In genomic region chr11:133706925-133707794, GRCh38 we compare ENCODE assay signal across 3 cellular contexts.
TF ChIP-seq lines count a peak whose summit lies in the region.

No MANE protein-coding gene starts in this region.

TF ChIP-seq in HepG2, 621 proteins besides CTCF, POLR2A, EP300 and RAD21 (continues in another document):
- TF ChIP-seq SALL2 (CRISPR knock-in tag; IDR thresholded peaks at IDR 0.05) (no peak), TAF1 (CRISPR knock-in tag; IDR thresholded peaks at IDR 0.05) (no peak), PCBP2 (optimal IDR thresholded peaks at IDR 0.05; ENCODE audit: low read depth, low read length, poor library complexity, severe bottlenecking) (peak; percentile 85), ZNF724P (CRISPR knock-in tag; IDR thresholded peaks at IDR 0.05; ENCODE audit: borderline replicate concordance) (no peak), ZBTB10 (CRISPR knock-in tag; IDR thresholded peaks at IDR 0.05; ENCODE audit: borderline replicate concordance) (no peak), HNRNPK (IDR thresholded peaks at IDR 0.05; ENCODE audit: low read depth, low read length, poor library complexity, severe bottlenecking) (peak; percentile 7), ZHX1 (CRISPR knock-in tag; IDR thresholded peaks at IDR 0.05; ENCODE audit: low read depth) (no peak), PRMT3 (CRISPR knock-in tag; IDR thresholded peaks at IDR 0.05; ENCODE audit: borderline replicate concordance, low read depth) (no peak), NRL (CRISPR knock-in tag; IDR thresholded peaks at IDR 0.05; ENCODE audit: borderline replicate concordance) (no peak), ZNF530 (CRISPR knock-in tag; IDR thresholded peaks at IDR 0.05; ENCODE audit: low read depth) (no peak)
- TF ChIP-seq, protein P1, sequence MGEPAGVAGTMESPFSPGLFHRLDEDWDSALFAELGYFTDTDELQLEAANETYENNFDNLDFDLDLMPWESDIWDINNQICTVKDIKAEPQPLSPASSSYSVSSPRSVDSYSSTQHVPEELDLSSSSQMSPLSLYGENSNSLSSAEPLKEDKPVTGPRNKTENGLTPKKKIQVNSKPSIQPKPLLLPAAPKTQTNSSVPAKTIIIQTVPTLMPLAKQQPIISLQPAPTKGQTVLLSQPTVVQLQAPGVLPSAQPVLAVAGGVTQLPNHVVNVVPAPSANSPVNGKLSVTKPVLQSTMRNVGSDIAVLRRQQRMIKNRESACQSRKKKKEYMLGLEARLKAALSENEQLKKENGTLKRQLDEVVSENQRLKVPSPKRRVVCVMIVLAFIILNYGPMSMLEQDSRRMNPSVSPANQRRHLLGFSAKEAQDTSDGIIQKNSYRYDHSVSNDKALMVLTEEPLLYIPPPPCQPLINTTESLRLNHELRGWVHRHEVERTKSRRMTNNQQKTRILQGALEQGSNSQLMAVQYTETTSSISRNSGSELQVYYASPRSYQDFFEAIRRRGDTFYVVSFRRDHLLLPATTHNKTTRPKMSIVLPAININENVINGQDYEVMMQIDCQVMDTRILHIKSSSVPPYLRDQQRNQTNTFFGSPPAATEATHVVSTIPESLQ (CRISPR knock-in tag; conservative IDR thresholded peaks at IDR 0.05), result no peak

TF ChIP-seq in GM12878, 131 proteins besides CTCF, POLR2A, EP300 and RAD21:
- TF ChIP-seq IRF3 (IDR thresholded peaks at IDR 0.05), result no peak
- TF ChIP-seq DPF2 (IDR thresholded peaks at IDR 0.05), result no peak
- TF ChIP-seq SUZ12 (IDR thresholded peaks at IDR 0.05; ENCODE audit: unreplicated experiment), result peak; percentile 46
- TF ChIP-seq HDAC2 (IDR thresholded peaks at IDR 0.05), result no peak
- no peak for TF ChIP-seq BCL11A (IDR thresholded peaks at IDR 0.05; ENCODE audit: low read depth, low read length)

TF ChIP-seq in H1, 55 proteins besides CTCF, POLR2A, EP300 and RAD21:
- TF ChIP-seq NANOG (IDR thresholded peaks at IDR 0.05; ENCODE audit: insufficient read depth, low read depth, low read length, poor library complexity, severe bottlenecking) (no peak), CBX8 (IDR thresholded peaks at IDR 0.05; ENCODE audit: borderline replicate concordance, low read depth, low read length) (no peak), POU5F1 (IDR thresholded peaks at IDR 0.05; ENCODE audit: low read depth, low read length) (no peak), ZNF274 (IDR thresholded peaks at IDR 0.05; ENCODE audit: borderline replicate concordance, extremely low read depth, low read length) (no peak), GTF2F1 (IDR thresholded peaks at IDR 0.05; ENCODE audit: borderline replicate concordance, low read depth, low read length) (no peak), KDM5A (IDR thresholded peaks at IDR 0.05; ENCODE audit: low read length) (no peak), MAFK (IDR thresholded peaks at IDR 0.05; ENCODE audit: low read depth, low read length) (no peak), ATF3 (IDR thresholded peaks at IDR 0.05; ENCODE audit: insufficient read depth, low read depth, low read length) (no peak), CHD7 (IDR thresholded peaks at IDR 0.05; ENCODE audit: insufficient replicate concordance, low read length) (no peak), TEAD4 (IDR thresholded peaks at IDR 0.05; ENCODE audit: low read depth, low read length) (no peak), EZH2 (IDR thresholded peaks at IDR 0.05; ENCODE audit: low read depth, low read length, severe bottlenecking) (no peak)
- TF ChIP-seq, protein P2, sequence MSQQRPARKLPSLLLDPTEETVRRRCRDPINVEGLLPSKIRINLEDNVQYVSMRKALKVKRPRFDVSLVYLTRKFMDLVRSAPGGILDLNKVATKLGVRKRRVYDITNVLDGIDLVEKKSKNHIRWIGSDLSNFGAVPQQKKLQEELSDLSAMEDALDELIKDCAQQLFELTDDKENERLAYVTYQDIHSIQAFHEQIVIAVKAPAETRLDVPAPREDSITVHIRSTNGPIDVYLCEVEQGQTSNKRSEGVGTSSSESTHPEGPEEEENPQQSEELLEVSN (IDR thresholded peaks at IDR 0.05), result no peak
- TF ChIP-seq, protein P3, sequence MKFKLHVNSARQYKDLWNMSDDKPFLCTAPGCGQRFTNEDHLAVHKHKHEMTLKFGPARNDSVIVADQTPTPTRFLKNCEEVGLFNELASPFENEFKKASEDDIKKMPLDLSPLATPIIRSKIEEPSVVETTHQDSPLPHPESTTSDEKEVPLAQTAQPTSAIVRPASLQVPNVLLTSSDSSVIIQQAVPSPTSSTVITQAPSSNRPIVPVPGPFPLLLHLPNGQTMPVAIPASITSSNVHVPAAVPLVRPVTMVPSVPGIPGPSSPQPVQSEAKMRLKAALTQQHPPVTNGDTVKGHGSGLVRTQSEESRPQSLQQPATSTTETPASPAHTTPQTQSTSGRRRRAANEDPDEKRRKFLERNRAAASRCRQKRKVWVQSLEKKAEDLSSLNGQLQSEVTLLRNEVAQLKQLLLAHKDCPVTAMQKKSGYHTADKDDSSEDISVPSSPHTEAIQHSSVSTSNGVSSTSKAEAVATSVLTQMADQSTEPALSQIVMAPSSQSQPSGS (IDR thresholded peaks at IDR 0.05; ENCODE audit: low read length), result no peak
- TF ChIP-seq, protein P4, sequence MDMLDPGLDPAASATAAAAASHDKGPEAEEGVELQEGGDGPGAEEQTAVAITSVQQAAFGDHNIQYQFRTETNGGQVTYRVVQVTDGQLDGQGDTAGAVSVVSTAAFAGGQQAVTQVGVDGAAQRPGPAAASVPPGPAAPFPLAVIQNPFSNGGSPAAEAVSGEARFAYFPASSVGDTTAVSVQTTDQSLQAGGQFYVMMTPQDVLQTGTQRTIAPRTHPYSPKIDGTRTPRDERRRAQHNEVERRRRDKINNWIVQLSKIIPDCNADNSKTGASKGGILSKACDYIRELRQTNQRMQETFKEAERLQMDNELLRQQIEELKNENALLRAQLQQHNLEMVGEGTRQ (IDR thresholded peaks at IDR 0.05; ENCODE audit: low read length), result no peak
TF ChIP-seq in H1: peak in this region for 0.
